Comparison of ENCODE assay signal across 1 cellular context in genomic region chr4:85474818-85475630, GRCh38.
TF ChIP-seq lines count a peak whose summit lies in the region.

Gene ARHGAP24 (plus strand): TSS chr4:85475150.

TF ChIP-seq in HepG2, 621 proteins besides CTCF, POLR2A, EP300 and RAD21 (continued from another document and continues in another):
- TF ChIP-seq PAXIP1 (CRISPR knock-in tag; conservative IDR thresholded peaks at IDR 0.05) (peak; percentile 67), CEBPG (CRISPR knock-in tag; IDR thresholded peaks at IDR 0.05) (peak; percentile 97), ATRX (CRISPR knock-in tag; IDR thresholded peaks at IDR 0.05; ENCODE audit: borderline replicate concordance) (no peak), MBNL3 (CRISPR knock-in tag; conservative IDR thresholded peaks at IDR 0.05) (no peak), SOX5 (CRISPR knock-in tag; IDR thresholded peaks at IDR 0.05; ENCODE audit: borderline replicate concordance) (peak; percentile 90), GATA4 (IDR thresholded peaks at IDR 0.05; ENCODE audit: borderline replicate concordance, low read depth) (no peak), HBP1 (CRISPR knock-in tag; IDR thresholded peaks at IDR 0.05; ENCODE audit: low read depth) (no peak), ZNF432 (CRISPR knock-in tag; IDR thresholded peaks at IDR 0.05; ENCODE audit: borderline replicate concordance) (no peak), ZNF274 (CRISPR knock-in tag; IDR thresholded peaks at IDR 0.05) (no peak), ZNF18 (CRISPR knock-in tag; IDR thresholded peaks at IDR 0.05; ENCODE audit: insufficient replicate concordance) (no peak), ZUFSP (CRISPR knock-in tag; IDR thresholded peaks at IDR 0.05; ENCODE audit: borderline replicate concordance) (no peak), NR2F6 (IDR thresholded peaks at IDR 0.05) (peak; percentile 26; the same call in 1 of the 2 replicates), NR2F6 (CRISPR knock-in tag; IDR thresholded peaks at IDR 0.05) (peak; percentile 41; the same call in 1 of the 2 replicates), CCAR2 (optimal IDR thresholded peaks at IDR 0.05; ENCODE audit: low read depth, low read length) (no peak), ZZZ3 (CRISPR knock-in tag; IDR thresholded peaks at IDR 0.05; ENCODE audit: borderline replicate concordance) (no peak), ZBTB7B (CRISPR knock-in tag; IDR thresholded peaks at IDR 0.05) (no peak), SALL1 (CRISPR knock-in tag; IDR thresholded peaks at IDR 0.05) (peak; percentile 62), ZNF883 (CRISPR knock-in tag; IDR thresholded peaks at IDR 0.05; ENCODE audit: not compliant biosample characterization) (no peak), ZNF564 (CRISPR knock-in tag; IDR thresholded peaks at IDR 0.05) (no peak), DNMT3B (CRISPR knock-in tag; conservative IDR thresholded peaks at IDR 0.05) (peak; percentile 44; the same call in 1 of the 2 replicates), ASH2L (IDR thresholded peaks at IDR 0.05; ENCODE audit: insufficient read length, low read depth, low read length) (peak; percentile 35), CSRNP2 (CRISPR knock-in tag; conservative IDR thresholded peaks at IDR 0.05; ENCODE audit: low read depth) (no peak), TEF (CRISPR knock-in tag; IDR thresholded peaks at IDR 0.05) (peak; percentile 53; the same call in 1 of the 2 replicates), ZNF205 (CRISPR knock-in tag; IDR thresholded peaks at IDR 0.05) (no peak), MXD4 (CRISPR knock-in tag; IDR thresholded peaks at IDR 0.05) (no peak), ZNF563 (CRISPR knock-in tag; IDR thresholded peaks at IDR 0.05) (no peak), ELF1 (CRISPR knock-in tag; IDR thresholded peaks at IDR 0.05) (no peak; the same call in 1 of the 2 replicates), PRDM10 (CRISPR knock-in tag; IDR thresholded peaks at IDR 0.05; ENCODE audit: low read depth) (no peak)
- TF ChIP-seq, protein P1, sequence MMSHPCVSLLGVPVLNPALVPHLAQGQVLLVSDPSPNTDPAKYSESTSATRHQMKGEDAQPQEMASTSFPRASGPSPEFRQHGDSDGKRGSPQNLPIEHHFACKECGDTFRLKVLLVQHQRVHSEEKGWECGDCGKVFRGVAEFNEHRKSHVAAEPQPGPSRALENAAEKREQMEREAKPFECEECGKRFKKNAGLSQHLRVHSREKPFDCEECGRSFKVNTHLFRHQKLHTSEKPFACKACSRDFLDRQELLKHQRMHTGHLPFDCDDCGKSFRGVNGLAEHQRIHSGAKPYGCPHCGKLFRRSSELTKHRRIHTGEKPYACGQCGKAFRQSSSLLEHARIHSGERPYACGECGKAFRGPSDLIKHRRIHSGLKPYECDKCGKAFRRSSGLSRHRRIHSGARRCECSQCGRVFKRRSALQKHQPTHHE (CRISPR knock-in tag; IDR thresholded peaks at IDR 0.05; ENCODE audit: borderline replicate concordance) = no peak
- TF ChIP-seq, protein P2, sequence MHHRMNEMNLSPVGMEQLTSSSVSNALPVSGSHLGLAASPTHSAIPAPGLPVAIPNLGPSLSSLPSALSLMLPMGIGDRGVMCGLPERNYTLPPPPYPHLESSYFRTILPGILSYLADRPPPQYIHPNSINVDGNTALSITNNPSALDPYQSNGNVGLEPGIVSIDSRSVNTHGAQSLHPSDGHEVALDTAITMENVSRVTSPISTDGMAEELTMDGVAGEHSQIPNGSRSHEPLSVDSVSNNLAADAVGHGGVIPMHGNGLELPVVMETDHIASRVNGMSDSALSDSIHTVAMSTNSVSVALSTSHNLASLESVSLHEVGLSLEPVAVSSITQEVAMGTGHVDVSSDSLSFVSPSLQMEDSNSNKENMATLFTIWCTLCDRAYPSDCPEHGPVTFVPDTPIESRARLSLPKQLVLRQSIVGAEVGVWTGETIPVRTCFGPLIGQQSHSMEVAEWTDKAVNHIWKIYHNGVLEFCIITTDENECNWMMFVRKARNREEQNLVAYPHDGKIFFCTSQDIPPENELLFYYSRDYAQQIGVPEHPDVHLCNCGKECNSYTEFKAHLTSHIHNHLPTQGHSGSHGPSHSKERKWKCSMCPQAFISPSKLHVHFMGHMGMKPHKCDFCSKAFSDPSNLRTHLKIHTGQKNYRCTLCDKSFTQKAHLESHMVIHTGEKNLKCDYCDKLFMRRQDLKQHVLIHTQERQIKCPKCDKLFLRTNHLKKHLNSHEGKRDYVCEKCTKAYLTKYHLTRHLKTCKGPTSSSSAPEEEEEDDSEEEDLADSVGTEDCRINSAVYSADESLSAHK (CRISPR knock-in tag; IDR thresholded peaks at IDR 0.05; ENCODE audit: borderline replicate concordance) = no peak
- TF ChIP-seq, protein P3, sequence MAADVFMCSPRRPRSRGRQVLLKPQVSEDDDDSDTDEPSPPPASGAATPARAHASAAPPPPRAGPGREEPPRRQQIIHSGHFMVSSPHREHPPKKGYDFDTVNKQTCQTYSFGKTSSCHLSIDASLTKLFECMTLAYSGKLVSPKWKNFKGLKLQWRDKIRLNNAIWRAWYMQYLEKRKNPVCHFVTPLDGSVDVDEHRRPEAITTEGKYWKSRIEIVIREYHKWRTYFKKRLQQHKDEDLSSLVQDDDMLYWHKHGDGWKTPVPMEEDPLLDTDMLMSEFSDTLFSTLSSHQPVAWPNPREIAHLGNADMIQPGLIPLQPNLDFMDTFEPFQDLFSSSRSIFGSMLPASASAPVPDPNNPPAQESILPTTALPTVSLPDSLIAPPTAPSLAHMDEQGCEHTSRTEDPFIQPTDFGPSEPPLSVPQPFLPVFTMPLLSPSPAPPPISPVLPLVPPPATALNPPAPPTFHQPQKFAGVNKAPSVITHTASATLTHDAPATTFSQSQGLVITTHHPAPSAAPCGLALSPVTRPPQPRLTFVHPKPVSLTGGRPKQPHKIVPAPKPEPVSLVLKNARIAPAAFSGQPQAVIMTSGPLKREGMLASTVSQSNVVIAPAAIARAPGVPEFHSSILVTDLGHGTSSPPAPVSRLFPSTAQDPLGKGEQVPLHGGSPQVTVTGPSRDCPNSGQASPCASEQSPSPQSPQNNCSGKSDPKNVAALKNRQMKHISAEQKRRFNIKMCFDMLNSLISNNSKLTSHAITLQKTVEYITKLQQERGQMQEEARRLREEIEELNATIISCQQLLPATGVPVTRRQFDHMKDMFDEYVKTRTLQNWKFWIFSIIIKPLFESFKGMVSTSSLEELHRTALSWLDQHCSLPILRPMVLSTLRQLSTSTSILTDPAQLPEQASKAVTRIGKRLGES (CRISPR knock-in tag; IDR thresholded peaks at IDR 0.05; ENCODE audit: borderline replicate concordance) = no peak
- TF ChIP-seq, protein P4, sequence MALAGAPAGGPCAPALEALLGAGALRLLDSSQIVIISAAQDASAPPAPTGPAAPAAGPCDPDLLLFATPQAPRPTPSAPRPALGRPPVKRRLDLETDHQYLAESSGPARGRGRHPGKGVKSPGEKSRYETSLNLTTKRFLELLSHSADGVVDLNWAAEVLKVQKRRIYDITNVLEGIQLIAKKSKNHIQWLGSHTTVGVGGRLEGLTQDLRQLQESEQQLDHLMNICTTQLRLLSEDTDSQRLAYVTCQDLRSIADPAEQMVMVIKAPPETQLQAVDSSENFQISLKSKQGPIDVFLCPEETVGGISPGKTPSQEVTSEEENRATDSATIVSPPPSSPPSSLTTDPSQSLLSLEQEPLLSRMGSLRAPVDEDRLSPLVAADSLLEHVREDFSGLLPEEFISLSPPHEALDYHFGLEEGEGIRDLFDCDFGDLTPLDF (CRISPR knock-in tag; IDR thresholded peaks at IDR 0.05) = no peak
